ENCODE assay signal across 9 cellular contexts in genomic region chr17:41737680-41738023, GRCh38. TPM values are rescaled to one million over a fixed set of nuclear protein-coding genes. Genes with fewer than 3 reads are reported as not detected.
DNase-seq lines count a peak whose midpoint lies in the region; ATAC-seq, FAIRE-seq and TF ChIP-seq lines count a peak whose summit lies in the region.
"Had no signal": no experiment of that assay in that cellular context is flagged by ENCODE, and none has a peak within 500 bp of the region (broad histone marks: within the 10 kb centered on the region; RNA-seq: fewer than 3 reads in every experiment).

No MANE protein-coding gene starts in this region.

- DNase-seq in MCF 10A (ENCODE audit: unreplicated experiment), result no peak
- no peak for DNase-seq in breast epithelium (ENCODE audit: low spot score in 2 of 2)
- DNase-seq in GM12878 (ENCODE audit: low read depth, low spot score), result no peak
- no peak for DNase-seq in stimulated activated effector memory CD8-positive, alpha-beta T cell treated with anti-CD3 and anti-CD28 coated beads, Interleukin-12 subunit alpha, Interleukin-12 subunit beta, amount 100 ng/mL, for 72 hours (ENCODE audit: low spot score in 2 of 2)
- no peak for DNase-seq in CD14-positive monocyte (ENCODE audit: low spot score)
- DNase-seq in RCC 7860 (ENCODE audit: low spot score), result no peak
- DNase-seq in NCI-H2171 treated with DMSO at 0.1 percent for 48 hours (lab: John Stamatoyannopoulos, UW), result no peak

- CTCF ChIA-PET in MCF 10A (lab: Yijun Ruan, JAX), result interaction anchor here (0.6 to 4.7 kb wide), 23 partner anchors 10 to 777 kb away, joined by 3 to 37 read pairs (median 5); partner anchors contain the start of genes JUP and P3H4
- CTCF ChIA-PET in GM12878 (lab: Yijun Ruan, JAX), result interaction anchor here (0.6 to 3.2 kb wide), 17 partner anchors 8 to 379 kb away, joined by 3 to 25 read pairs (median 4); partner anchors contain the start of gene JUP

- peak overlapping the region; percentile 23 for H3K4me2 ChIP-seq in Loucy (ENCODE audit: low read depth, low read length, poor library complexity, severe bottlenecking)
- no peak overlapping the region for H3K4me2 ChIP-seq in GM12878 (ENCODE audit: control insufficient read depth, insufficient read depth)

- peak; percentile 14; the same call in 2 of the 3 replicates for ATAC-seq in GM12878
- peak; percentile 19 for ATAC-seq in stimulated activated effector memory CD8-positive, alpha-beta T cell treated with anti-CD3 and anti-CD28 coated beads, Interleukin-12 subunit alpha, Interleukin-12 subunit beta, amount 100 ng/mL, for 72 hours

- no peaks in the 10 kb centered on the region for H3K9me2 ChIP-seq in Loucy (replicated peaks; ENCODE audit: low read depth, low read length)

- peaks cover 16% of the 10 kb centered on the region for H3K4me1 Mint-ChIP-seq in MCF 10A (ENCODE audit: insufficient read depth, unreplicated experiment)
- H3K4me1 Mint-ChIP-seq in stimulated activated effector memory CD8-positive, alpha-beta T cell treated with anti-CD3 and anti-CD28 coated beads, Interleukin-12 subunit alpha, Interleukin-12 subunit beta, amount 100 ng/mL, for 72 hours, result peaks cover 15% of the 10 kb centered on the region
- H3K4me1 Mint-ChIP-seq in CD14-positive monocyte, result peaks cover 7% of the 10 kb centered on the region

- no TSS peak for BruUV-seq in MCF 10A (replicated peaks; lab: Mats Ljungman, UMichigan)
- no TSS peak for BruUV-seq in GM12878 (replicated peaks; lab: Mats Ljungman, UMichigan)

- RAD21 ChIA-PET in GM12878 (lab: Charles Lee; ENCODE audit: unreplicated experiment), result interaction anchor here (1.2 to 2.2 kb wide), 5 partner anchors 48 to 63 kb away, joined by 3 to 12 read pairs (median 4); partner anchors contain the start of gene JUP

- no peak for TF ChIP-seq CTCF in MCF 10A (IDR thresholded peaks at IDR 0.05; ENCODE audit: unreplicated experiment)
- no peak for TF ChIP-seq CTCF in breast epithelium (IDR thresholded peaks at IDR 0.05)
- TF ChIP-seq CTCF in Loucy (conservative IDR thresholded peaks at IDR 0.05; ENCODE audit: low read length), result no peak
- TF ChIP-seq CTCF in GM12878 (IDR thresholded peaks at IDR 0.05 in 2 of 3, conservative IDR thresholded peaks at IDR 0.05 in 1 of 3; ENCODE audit: control insufficient read depth in 2 of 3, extremely low read depth in 1 of 3, insufficient read depth in 1 of 3, low read depth in 3 of 3, low read length in 3 of 3), result no peak
- no peak for TF ChIP-seq CTCF in CD14-positive monocyte (IDR thresholded peaks at IDR 0.05)

- H3K36me3 Mint-ChIP-seq in MCF 10A (ENCODE audit: insufficient read depth, unreplicated experiment) (no peaks in the 10 kb centered on the region), CD14-positive monocyte (peaks cover 0 to 5% of the 10 kb centered on the region in 2 donors)
- H3K36me3 Mint-ChIP-seq in stimulated activated effector memory CD8-positive, alpha-beta T cell treated with anti-CD3 and anti-CD28 coated beads, Interleukin-12 subunit alpha, Interleukin-12 subunit beta, amount 100 ng/mL, for 72 hours, result no peaks in the 10 kb centered on the region
- H3K36me3 Mint-ChIP-seq: naive B cell had no signal

- peaks cover 46% of the 10 kb centered on the region for H3K27me3 Mint-ChIP-seq in MCF 10A (ENCODE audit: insufficient read depth, unreplicated experiment)
- peaks cover 41 to 54% (median 52%) of the 10 kb centered on the region in 3 donors for H3K27me3 Mint-ChIP-seq in CD14-positive monocyte (ENCODE audit: low read depth in 3 of 3)

- H3K27ac Mint-ChIP-seq in MCF 10A (ENCODE audit: low read depth, unreplicated experiment), result peak overlapping the region; percentile 42
- no peak overlapping the region for H3K27ac Mint-ChIP-seq in stimulated activated effector memory CD8-positive, alpha-beta T cell treated with anti-CD3 and anti-CD28 coated beads, Interleukin-12 subunit alpha, Interleukin-12 subunit beta, amount 100 ng/mL, for 72 hours
- no peak overlapping the region for H3K27ac Mint-ChIP-seq in CD14-positive monocyte
- H3K27ac Mint-ChIP-seq: naive B cell had no signal

- intact Hi-C loops in MCF 10A (cut with micrococcal nuclease), result loop anchor here (1.0 to 5.0 kb wide), 6 partner anchors 35 to 380 kb away; partner anchors contain the start of gene P3H4
- intact Hi-C loops in breast epithelium (cut with DNase I; ENCODE audit: low total_unique reads), result loop anchor here (5.0 kb wide), 1 partner anchor 65 kb away; no protein-coding TSS in a partner anchor
- intact Hi-C loops in GM12878 (cut with micrococcal nuclease; ENCODE audit: unreplicated experiment), result loop anchor here (1.0 kb wide), 3 partner anchors 64 to 222 kb away; no protein-coding TSS in a partner anchor
- intact Hi-C loops in CD14-positive monocyte (cut with micrococcal nuclease), result loop anchor here (1.0 to 2.0 kb wide), 2 partner anchors 63 to 64 kb away; no protein-coding TSS in a partner anchor

- no peaks in the 10 kb centered on the region for H3K9me3 ChIP-seq in breast epithelium
- H3K9me3 ChIP-seq in Loucy (ENCODE audit: insufficient read depth, low read depth, low read length), result no peaks in the 10 kb centered on the region
- H3K9me3 ChIP-seq in GM12878 (replicated peaks; ENCODE audit: control insufficient read depth, insufficient read depth, low read length), result no peaks in the 10 kb centered on the region

- H3K36me3 ChIP-seq in breast epithelium, result no peaks in the 10 kb centered on the region
- no peaks in the 10 kb centered on the region for H3K36me3 ChIP-seq in Loucy (ENCODE audit: insufficient read depth, low read length)
- H3K36me3 ChIP-seq in GM12878 (ENCODE audit: control insufficient read depth in 2 of 2, insufficient read depth in 2 of 2, low read length in 1 of 2), result no peaks in the 10 kb centered on the region

- peaks cover 10 to 41% of the 10 kb centered on the region in 2 donors for H3K27me3 ChIP-seq in breast epithelium
- H3K27me3 ChIP-seq in Loucy (ENCODE audit: insufficient read depth, low read length, poor library complexity, severe bottlenecking), result no peaks in the 10 kb centered on the region
- peaks cover 8% of the 10 kb centered on the region in 2 experiments; a peak in 3 of 4 replicates for H3K27me3 ChIP-seq in GM12878 (replicated peaks in 1 of 2; ENCODE audit: control insufficient read depth in 2 of 2, insufficient read depth in 2 of 2, low read length in 1 of 2)

- FAIRE-seq in GM12878 (lab: Jason Lieb, UNC) (no peak), RCC 7860 (lab: Jason Lieb, UNC) (no peak)

- in situ Hi-C loops in GM12878 (cut with MboI), result no loop called here

- H3K4me3 ChIP-seq in breast epithelium (no peak overlapping the region), Loucy (ENCODE audit: low read length, poor library complexity, severe bottlenecking) (no peak overlapping the region), GM12878 (no peak overlapping the region)

- no peak overlapping the region for H3K9ac ChIP-seq in Loucy (ENCODE audit: low read depth, low read length, poor library complexity, severe bottlenecking)
- H3K9ac ChIP-seq in GM12878 (ENCODE audit: control insufficient read depth, insufficient read depth, low read length), result no peak overlapping the region

- TF ChIP-seq POLR2A in breast epithelium (IDR thresholded peaks at IDR 0.05) (no peak), GM12878 (IDR thresholded peaks at IDR 0.05; ENCODE audit: low read depth, low read length) (no peak)

- H3K4me3 Mint-ChIP-seq in MCF 10A (ENCODE audit: unreplicated experiment) (no peak overlapping the region), CD14-positive monocyte (peak overlapping the region in 1 of 2 donors; percentile 48)
- peak overlapping the region; percentile 33 for H3K4me3 Mint-ChIP-seq in stimulated activated effector memory CD8-positive, alpha-beta T cell treated with anti-CD3 and anti-CD28 coated beads, Interleukin-12 subunit alpha, Interleukin-12 subunit beta, amount 100 ng/mL, for 72 hours

- no peak for TF ChIP-seq EP300 in GM12878 (IDR thresholded peaks at IDR 0.05; ENCODE audit: borderline replicate concordance in 1 of 2, control insufficient read depth in 1 of 2, low read depth in 2 of 2, low read length in 2 of 2)

- H3K4me1 ChIP-seq in breast epithelium, result peaks cover 10% of the 10 kb centered on the region in 2 donors
- peaks cover 4% of the 10 kb centered on the region for H3K4me1 ChIP-seq in Loucy (ENCODE audit: insufficient read depth, low read length, poor library complexity, severe bottlenecking)
- H3K4me1 ChIP-seq in GM12878 (ENCODE audit: control insufficient read depth, insufficient read depth, low read length), result peaks cover 3% of the 10 kb centered on the region; the same call in 1 of the 2 replicates

- TF ChIP-seq RAD21 in GM12878 (IDR thresholded peaks at IDR 0.05; ENCODE audit: insufficient read depth, low read depth, low read length), result no peak

- H3K79me2 ChIP-seq in Loucy (ENCODE audit: insufficient read depth, low read length) (no peaks in the 10 kb centered on the region), GM12878 (ENCODE audit: control insufficient read depth, insufficient read depth, low read length) (no peaks in the 10 kb centered on the region)

- peak overlapping the region; percentile 94 for H2AFZ ChIP-seq in Loucy (ENCODE audit: low read length)
- H2AFZ ChIP-seq in GM12878 (ENCODE audit: control insufficient read depth, low read depth, low read length), result no peak overlapping the region; the same call in 1 of the 2 replicates

- H3K9me3 Mint-ChIP-seq in MCF 10A (ENCODE audit: unreplicated experiment) (no peaks in the 10 kb centered on the region), CD14-positive monocyte (peaks cover 0 to 12% (median 2%) of the 10 kb centered on the region in 7 donors)
- H3K9me3 Mint-ChIP-seq in stimulated activated effector memory CD8-positive, alpha-beta T cell treated with anti-CD3 and anti-CD28 coated beads, Interleukin-12 subunit alpha, Interleukin-12 subunit beta, amount 100 ng/mL, for 72 hours, result no peaks in the 10 kb centered on the region
- H3K9me3 Mint-ChIP-seq: naive B cell had no signal

- WGBS in GM12878 (ENCODE audit: insufficient coverage, insufficient replicate concordance, low lambda C conversion rate, missing lambda C conversion rate), result 39% methylated on average over 5 of the region's 5 CpGs

- H4K20me1 ChIP-seq in Loucy (ENCODE audit: insufficient read depth, low read length, poor library complexity, severe bottlenecking), result no peaks in the 10 kb centered on the region
- H4K20me1 ChIP-seq in GM12878 (ENCODE audit: control insufficient read depth, insufficient read depth), result no peaks in the 10 kb centered on the region

- no peaks in the 10 kb centered on the region for H3F3A ChIP-seq in Loucy (ENCODE audit: low read depth)

- POLR2A ChIA-PET in MCF 10A (lab: Yijun Ruan, JAX) (interaction anchor here (0.6 to 3.0 kb wide), 10 partner anchors 13 to 126 kb away, joined by 3 to 23 read pairs (median 4); partner anchors contain the start of genes EIF1, JUP and P3H4), GM12878 (lab: Charles Lee) (no interaction called here)

- H3K27ac ChIP-seq in breast epithelium (no peak overlapping the region), GM12878 (ENCODE audit: control insufficient read depth, insufficient read depth) (no peak overlapping the region)

- SMC1A ChIA-PET in GM12878 (lab: Charles Lee; ENCODE audit: uncharacterized antibody, unreplicated experiment), result interaction anchor here (1.0 to 1.4 kb wide), 4 partner anchors 49 to 71 kb away, joined by 3 to 9 read pairs (median 4); partner anchors contain the start of gene JUP

RNA-seq across cellular contexts. Expression of gene HAP1, which starts 3.2 kb away (rescaled TPM):
- 0.37 and 0.49 TPM in 2 replicates for total RNA-seq in MCF 10A (2022)
- 1 to 10 TPM in 1 of 3 donors, under 1 TPM in 1, not detected in 1; 0.33 to 2.2 TPM for total RNA-seq in breast epithelium
- not detected in 2 replicates for total RNA-seq in GM12878 (2013; cell fraction: nucleolus; rRNA removed)
- total RNA-seq in GM12878 (2014; rRNA removed), result not detected in 2 replicates
- not detected in 2 replicates for total RNA-seq in GM12878 (2014; rRNA removed; fragmentation: Illumina TruSeq; extraction: Trizol)
- total RNA-seq in GM12878 (2021), result not detected in 2 replicates
- not detected for polyA plus RNA-seq in GM12878 (2011; ENCODE audit: low read depth)
- polyA plus RNA-seq in GM12878 (2011; rRNA removed), result not detected in 2 replicates
- polyA plus RNA-seq in GM12878 (2011; cell fraction: cytosol; rRNA removed), result not detected in 2 replicates
- 0.03 and 0.04 TPM in 2 replicates for polyA plus RNA-seq in GM12878 (2011; cell fraction: nucleus; rRNA removed)
- 0.11 TPM in 1 of 2 replicates, not detected in the other for polyA plus RNA-seq in GM12878 (2012)
- polyA plus RNA-seq in GM12878 (2014; fragmentation: Illumina TruSeq; extraction: Trizol), result not detected in 2 replicates
- not detected for polyA plus RNA-seq in GM12878 (2014; fragmentation: Nextera tagmentation; extraction: Ambion mirVana)
- not detected in 2 replicates for polyA plus RNA-seq in GM12878 (2014; rRNA removed)
- polyA plus RNA-seq in GM12878 (2016; fragmentation: Nextera tagmentation; extraction: Ambion mirVana), result not detected
- 0.07 TPM in 1 of 2 replicates, not detected in the other for polyA minus RNA-seq in GM12878 (2011; rRNA and poly(A)+ RNA removed)
- not detected in 2 replicates for polyA minus RNA-seq in GM12878 (2011; cell fraction: cytosol; rRNA and poly(A)+ RNA removed)
- not detected in 2 replicates for polyA minus RNA-seq in GM12878 (2011; cell fraction: nucleus; rRNA and poly(A)+ RNA removed)
- polyA plus RNA-seq in CD14-positive monocyte, result not detected

RNA-seq across cellular contexts. Expression of gene GAST, which starts 25.5 kb away (rescaled TPM):
- total RNA-seq in MCF 10A (2022) (not detected in 2 replicates), breast epithelium (not detected), GM12878 (2014; rRNA removed) (not detected in 2 replicates), GM12878 (2014; rRNA removed; fragmentation: Illumina TruSeq; extraction: Trizol) (not detected in 2 replicates), GM12878 (2021) (not detected in 2 replicates)
- not detected in 2 replicates for total RNA-seq in GM12878 (2013; cell fraction: nucleolus; rRNA removed)
- polyA plus RNA-seq in GM12878 (2011; ENCODE audit: low read depth), result not detected
- polyA plus RNA-seq in GM12878 (2011; rRNA removed) (not detected in 2 replicates), GM12878 (2014; fragmentation: Illumina TruSeq; extraction: Trizol) (not detected in 2 replicates), GM12878 (2014; fragmentation: Nextera tagmentation; extraction: Ambion mirVana) (not detected), GM12878 (2014; rRNA removed) (not detected in 2 replicates), GM12878 (2016; fragmentation: Nextera tagmentation; extraction: Ambion mirVana) (not detected), CD14-positive monocyte (not detected)
- not detected in 2 replicates for polyA plus RNA-seq in GM12878 (2011; cell fraction: cytosol; rRNA removed)
- not detected in 2 replicates for polyA plus RNA-seq in GM12878 (2011; cell fraction: nucleus; rRNA removed)
- polyA plus RNA-seq in GM12878 (2012), result not detected in 2 replicates
- not detected in 2 replicates for polyA minus RNA-seq in GM12878 (2011; rRNA and poly(A)+ RNA removed)
- not detected in 2 replicates for polyA minus RNA-seq in GM12878 (2011; cell fraction: cytosol; rRNA and poly(A)+ RNA removed)
- not detected in 2 replicates for polyA minus RNA-seq in GM12878 (2011; cell fraction: nucleus; rRNA and poly(A)+ RNA removed)

RNA-seq across cellular contexts. Expression of gene JUP, which starts 48.9 kb away (rescaled TPM):
- total RNA-seq in MCF 10A (2022) (112 and 131 TPM in 2 replicates), breast epithelium (100 to 1,000 TPM; 107 to 158 (median 121) TPM), GM12878 (2014; rRNA removed) (17.9 and 25.5 TPM in 2 replicates), GM12878 (2014; rRNA removed; fragmentation: Illumina TruSeq; extraction: Trizol) (5.3 and 7.3 TPM in 2 replicates), GM12878 (2021) (31.7 and 36.3 TPM in 2 replicates)
- 55.8 and 58.1 TPM in 2 replicates for total RNA-seq in GM12878 (2013; cell fraction: nucleolus; rRNA removed)
- polyA plus RNA-seq in GM12878 (2011; ENCODE audit: low read depth), result 6.3 TPM
- polyA plus RNA-seq in GM12878 (2011; rRNA removed) (5.3 and 34.0 TPM in 2 replicates), GM12878 (2014; fragmentation: Illumina TruSeq; extraction: Trizol) (3.8 and 11.4 TPM in 2 replicates), GM12878 (2014; fragmentation: Nextera tagmentation; extraction: Ambion mirVana) (1 to 10 TPM; 1.5 to 2.9 TPM), GM12878 (2014; rRNA removed) (14.5 and 20.4 TPM in 2 replicates), GM12878 (2016; fragmentation: Nextera tagmentation; extraction: Ambion mirVana) (10 to 100 TPM; 10.9 to 11.8 TPM), CD14-positive monocyte (10 to 100 TPM; 14.0 to 15.4 TPM)
- 36.7 and 43.0 TPM in 2 replicates for polyA plus RNA-seq in GM12878 (2011; cell fraction: cytosol; rRNA removed)
- polyA plus RNA-seq in GM12878 (2011; cell fraction: nucleus; rRNA removed), result 36.4 and 67.7 TPM in 2 replicates
- 15.9 and 17.4 TPM in 2 replicates for polyA plus RNA-seq in GM12878 (2012)
- 31.9 and 39.4 TPM in 2 replicates for polyA minus RNA-seq in GM12878 (2011; rRNA and poly(A)+ RNA removed)
- polyA minus RNA-seq in GM12878 (2011; cell fraction: cytosol; rRNA and poly(A)+ RNA removed), result 33.7 and 37.0 TPM in 2 replicates
- 17.8 and 23.9 TPM in 2 replicates for polyA minus RNA-seq in GM12878 (2011; cell fraction: nucleus; rRNA and poly(A)+ RNA removed)

RNA-seq across cellular contexts. Expression of gene EIF1, which starts 49.0 kb away (rescaled TPM):
- total RNA-seq in MCF 10A (2022) (1,945 and 2,169 TPM in 2 replicates), breast epithelium (100 to 1,000 TPM; 217 to 850 (median 260) TPM), GM12878 (2014; rRNA removed) (51.0 and 52.6 TPM in 2 replicates), GM12878 (2014; rRNA removed; fragmentation: Illumina TruSeq; extraction: Trizol) (39.4 and 46.7 TPM in 2 replicates), GM12878 (2021) (594 and 609 TPM in 2 replicates)
- 163 and 168 TPM in 2 replicates for total RNA-seq in GM12878 (2013; cell fraction: nucleolus; rRNA removed)
- 318 TPM for polyA plus RNA-seq in GM12878 (2011; ENCODE audit: low read depth)
- polyA plus RNA-seq in GM12878 (2011; rRNA removed) (367 TPM in 2 replicates), GM12878 (2014; fragmentation: Illumina TruSeq; extraction: Trizol) (325 and 382 TPM in 2 replicates), GM12878 (2014; fragmentation: Nextera tagmentation; extraction: Ambion mirVana) (100 to 1,000 TPM; 670 to 687 TPM), GM12878 (2014; rRNA removed) (144 and 168 TPM in 2 replicates), GM12878 (2016; fragmentation: Nextera tagmentation; extraction: Ambion mirVana) (100 to 1,000 TPM; 776 to 815 TPM), CD14-positive monocyte (1,000 to 10,000 TPM; 1,176 to 1,536 TPM)
- polyA plus RNA-seq in GM12878 (2011; cell fraction: cytosol; rRNA removed), result 104 and 156 TPM in 2 replicates
- 149 and 225 TPM in 2 replicates for polyA plus RNA-seq in GM12878 (2011; cell fraction: nucleus; rRNA removed)
- polyA plus RNA-seq in GM12878 (2012), result 834 and 1,158 TPM in 2 replicates
- 85.1 and 108 TPM in 2 replicates for polyA minus RNA-seq in GM12878 (2011; rRNA and poly(A)+ RNA removed)
- 86.3 and 100 TPM in 2 replicates for polyA minus RNA-seq in GM12878 (2011; cell fraction: cytosol; rRNA and poly(A)+ RNA removed)
- polyA minus RNA-seq in GM12878 (2011; cell fraction: nucleus; rRNA and poly(A)+ RNA removed), result 136 and 167 TPM in 2 replicates
